ENCODE assay signal across 21 cellular contexts in the genomic region with DNA sequence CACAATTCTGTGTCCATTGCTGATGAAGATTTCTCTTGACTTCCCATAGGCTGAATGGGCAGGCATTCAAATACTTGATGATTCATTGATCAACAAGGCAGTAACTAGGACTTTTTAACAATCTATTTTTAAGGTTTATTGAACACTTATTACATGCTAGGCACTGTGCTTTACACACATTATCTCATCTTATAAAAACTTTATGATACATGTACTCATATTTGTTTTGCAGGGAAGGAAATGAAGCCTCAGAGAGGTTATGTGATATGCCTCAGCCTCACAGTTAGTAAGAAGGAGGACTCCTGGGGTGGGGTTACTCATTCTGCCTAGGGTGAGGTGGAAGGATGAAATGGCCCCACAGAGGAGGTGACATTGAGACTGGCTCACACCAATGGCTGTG. TPM values are rescaled to one million over a fixed set of nuclear protein-coding genes. Genes with fewer than 3 reads are reported as not detected.
DNase-seq lines count a peak whose midpoint lies in the region; ATAC-seq and TF ChIP-seq lines count a peak whose summit lies in the region.
"Had no signal": no experiment of that assay in that cellular context is flagged by ENCODE, and none has a peak within 500 bp of the region (broad histone marks: within the 10 kb centered on the region; RNA-seq: fewer than 3 reads in every experiment).

No MANE protein-coding gene starts in this region.

- H3K27me3 ChIP-seq in PC-3 (ENCODE audit: low read length): no peaks in the 10 kb centered on the region
- H3K27me3 ChIP-seq: body of pancreas, left lung, testis, uterus had no signal

- H3K4me1 ChIP-seq in PC-3 (ENCODE audit: insufficient read depth, low read length): peaks cover 53% of the 10 kb centered on the region
- H3K4me1 ChIP-seq: uterus had no signal

- DNase-seq in activated naive CD8-positive, alpha-beta T cell treated with anti-CD3 and anti-CD28 coated beads, Interleukin-2, amount 50 U/mL, for 24 hours: no peak
- no peak for DNase-seq in activated naive CD8-positive, alpha-beta T cell treated with anti-CD3 and anti-CD28 coated beads for 36 hours
- peak; percentile 76 for DNase-seq in PC-3
- DNase-seq in fibroblast of mammary gland (ENCODE audit: low read depth): peak; percentile 55
- DNase-seq in NCI-H1105 treated with DMSO at 0.1 percent for 48 hours (lab: John Stamatoyannopoulos, UW): no peak
- DNase-seq in NCI-H446 (lab: John Stamatoyannopoulos, UW): no peak
- DNase-seq: activated B cell treated with CpG ODN at 0.5 μM for 24 hours; activated effector memory CD4-positive, alpha-beta T cell treated with Interleukin-2 at 50 U/mL for 16 hours; body of pancreas; HCEC 1CT; left lung; natural killer cell; NCI-H2081 treated with DMSO at 0.1 percent for 48 hours; small intestine; testis; uterus had no signal

- H3K9me2 ChIP-seq in PC-3 (replicated peaks; ENCODE audit: low read length): no peaks in the 10 kb centered on the region

- intact Hi-C loops in PC-3 (cut with micrococcal nuclease): loop anchor here (2.0 to 5.0 kb wide), 2 partner anchors 13 to 46 kb away; partner anchors contain the start of gene EMP1

- H3F3A ChIP-seq in PC-3 (ENCODE audit: low read length, unreplicated experiment): no peaks in the 10 kb centered on the region

- TF ChIP-seq CTCF in PC-3 (conservative IDR thresholded peaks at IDR 0.05; ENCODE audit: low read depth, low read length): no peak
- no peak for TF ChIP-seq CTCF in fibroblast of mammary gland (conservative IDR thresholded peaks at IDR 0.05; ENCODE audit: control insufficient read depth, insufficient read depth, low read depth, low read length)

- no peak overlapping the region for H3K4me3 Mint-ChIP-seq in activated naive CD8-positive, alpha-beta T cell treated with anti-CD3 and anti-CD28 coated beads, Interleukin-2, amount 50 U/mL, for 24 hours
- no peak overlapping the region for H3K4me3 Mint-ChIP-seq in activated naive CD8-positive, alpha-beta T cell treated with anti-CD3 and anti-CD28 coated beads for 36 hours
- H3K4me3 Mint-ChIP-seq: activated B cell treated with CpG ODN at 0.5 μM for 24 hours; natural killer cell; stimulated activated memory B cell treated with anti-CD40 and anti-IgM and Interleukin-4, amounts not matched to agents 10 μg/mL and 1 μg/mL and 100 μg/mL, for 72 hours had no signal

- no peaks in the 10 kb centered on the region for H3K9me3 Mint-ChIP-seq in activated naive CD8-positive, alpha-beta T cell treated with anti-CD3 and anti-CD28 coated beads, Interleukin-2, amount 50 U/mL, for 24 hours
- no peaks in the 10 kb centered on the region for H3K9me3 Mint-ChIP-seq in activated naive CD8-positive, alpha-beta T cell treated with anti-CD3 and anti-CD28 coated beads for 36 hours
- H3K9me3 Mint-ChIP-seq: activated B cell treated with CpG ODN at 0.5 μM for 24 hours; natural killer cell; stimulated activated memory B cell treated with anti-CD40 and anti-IgM and Interleukin-4, amounts not matched to agents 10 μg/mL and 1 μg/mL and 100 μg/mL, for 72 hours had no signal

- H3K9me3 ChIP-seq in PC-3 (ENCODE audit: low read length): no peaks in the 10 kb centered on the region
- H3K9me3 ChIP-seq: body of pancreas, left lung, testis, uterus had no signal

- no peaks in the 10 kb centered on the region for H3K79me2 ChIP-seq in PC-3 (ENCODE audit: low read length)

- no TSS peak for BruUV-seq in PC-3 (replicated peaks; lab: Mats Ljungman, UMichigan)

- H3K36me3 ChIP-seq in PC-3 (ENCODE audit: low read depth, low read length): no peaks in the 10 kb centered on the region
- H3K36me3 ChIP-seq: left lung, uterus had no signal

- H3K9ac ChIP-seq in PC-3 (ENCODE audit: low read length): 0 out of 2 replicates have a peak overlapping the region, but pooled peaks have one; percentile 18

- POLR2A ChIA-PET in PC-3 (lab: Charles Lee; ENCODE audit: unreplicated experiment): interaction anchor here (0.5 kb wide), 1 partner anchor 13 kb away, joined by 3 read pairs; the partner anchor contains the start of gene EMP1

- no peak overlapping the region for H3K27ac Mint-ChIP-seq in activated naive CD8-positive, alpha-beta T cell treated with anti-CD3 and anti-CD28 coated beads, Interleukin-2, amount 50 U/mL, for 24 hours
- H3K27ac Mint-ChIP-seq in activated naive CD8-positive, alpha-beta T cell treated with anti-CD3 and anti-CD28 coated beads for 36 hours: no peak overlapping the region
- H3K27ac Mint-ChIP-seq: activated B cell treated with CpG ODN at 0.5 μM for 24 hours; natural killer cell; stimulated activated memory B cell treated with anti-CD40 and anti-IgM and Interleukin-4, amounts not matched to agents 10 μg/mL and 1 μg/mL and 100 μg/mL, for 72 hours had no signal

- no peaks in the 10 kb centered on the region for H3K36me3 Mint-ChIP-seq in activated naive CD8-positive, alpha-beta T cell treated with anti-CD3 and anti-CD28 coated beads, Interleukin-2, amount 50 U/mL, for 24 hours (ENCODE audit: low read depth)
- H3K36me3 Mint-ChIP-seq in activated naive CD8-positive, alpha-beta T cell treated with anti-CD3 and anti-CD28 coated beads for 36 hours: no peaks in the 10 kb centered on the region
- H3K36me3 Mint-ChIP-seq: natural killer cell; stimulated activated memory B cell treated with anti-CD40 and anti-IgM and Interleukin-4, amounts not matched to agents 10 μg/mL and 1 μg/mL and 100 μg/mL, for 72 hours had no signal

- no peaks in the 10 kb centered on the region for H4K20me1 ChIP-seq in PC-3 (ENCODE audit: low read length)

- peaks cover 17% of the 10 kb centered on the region for H3K4me1 Mint-ChIP-seq in activated naive CD8-positive, alpha-beta T cell treated with anti-CD3 and anti-CD28 coated beads, Interleukin-2, amount 50 U/mL, for 24 hours
- peaks cover 19% of the 10 kb centered on the region for H3K4me1 Mint-ChIP-seq in activated naive CD8-positive, alpha-beta T cell treated with anti-CD3 and anti-CD28 coated beads for 36 hours

- H3K27me3 Mint-ChIP-seq in activated naive CD8-positive, alpha-beta T cell treated with anti-CD3 and anti-CD28 coated beads, Interleukin-2, amount 50 U/mL, for 24 hours: peaks cover 10% of the 10 kb centered on the region
- H3K27me3 Mint-ChIP-seq in activated naive CD8-positive, alpha-beta T cell treated with anti-CD3 and anti-CD28 coated beads for 36 hours: peaks cover 6% of the 10 kb centered on the region

- CTCF ChIA-PET in PC-3 (lab: Charles Lee): interaction anchor here (0.5 kb wide), 1 partner anchor 288 kb away, joined by 8 read pairs; no protein-coding TSS in a partner anchor

- H3K4me3 ChIP-seq in PC-3 (ENCODE audit: low read length) (no peak overlapping the region), fibroblast of mammary gland (ENCODE audit: control insufficient read depth, low read depth, low read length) (no peak overlapping the region)
- H3K4me3 ChIP-seq: body of pancreas, left lung, testis, uterus had no signal

- peak; percentile 35 for ATAC-seq in activated naive CD8-positive, alpha-beta T cell treated with anti-CD3 and anti-CD28 coated beads, Interleukin-2, amount 50 U/mL, for 24 hours
- ATAC-seq in PC-3: peak; percentile 66
- ATAC-seq in HG02973 (IDR thresholded peaks at IDR 0.05; ENCODE audit: unreplicated experiment): no peak
- ATAC-seq: body of pancreas; esophagus mucosa; left lung; natural killer cell; Panc1; stimulated activated memory B cell treated with anti-CD40 and anti-IgM and Interleukin-4, amounts not matched to agents 10 μg/mL and 1 μg/mL and 100 μg/mL, for 72 hours had no signal

- 0 out of 2 replicates have a peak overlapping the region, but pooled peaks have one; percentile 10 for H3K4me2 ChIP-seq in PC-3 (ENCODE audit: low read length)

- peak overlapping the region; percentile 81 for H3K27ac ChIP-seq in PC-3 (ENCODE audit: low read length)
- H3K27ac ChIP-seq: body of pancreas, C4-2B, left lung, testis, uterus had no signal

- no peak overlapping the region for H2AFZ ChIP-seq in PC-3 (ENCODE audit: low read length)

RNA-seq across cellular contexts. Expression of gene EMP1, which starts 12.9 kb away (rescaled TPM):
- total RNA-seq in activated naive CD8-positive, alpha-beta T cell treated with anti-CD3 and anti-CD28 coated beads for 36 hours: 1 to 10 TPM; 3.2 to 4.4 TPM
- 158 and 187 TPM in 2 replicates for total RNA-seq in PC-3 (2014; rRNA removed)
- total RNA-seq: activated B cell treated with CpG ODN at 0.5 μM for 24 hours had no signal

Comparison
In these comparisons a context has a peak if more than half of its experiments do, and no peak if none do; other contexts are left out.
1. DNase-seq: peak in PC-3 (single experiment) and fibroblast of mammary gland (single experiment); none in activated naive CD8-positive, alpha-beta T cell treated with anti-CD3 and anti-CD28 coated beads, Interleukin-2, amount 50 U/mL, for 24 hours (single experiment), activated naive CD8-positive, alpha-beta T cell treated with anti-CD3 and anti-CD28 coated beads for 36 hours (single experiment), NCI-H1105 treated with DMSO at 0.1 percent for 48 hours (single experiment) and NCI-H446 (0 of 2).
2. RNA of gene EMP1, which starts 12.9 kb away (total RNA-seq): 158 to 187 TPM in PC-3; 3.2 to 4.4 TPM in activated naive CD8-positive, alpha-beta T cell treated with anti-CD3 and anti-CD28 coated beads for 36 hours; every median in the first group is over 10 times any median in the second.